Comparison of ENCODE assay signal across 24 cellular contexts in genomic region chr16:14092579-14092978, GRCh38. TPM values are rescaled to one million over a fixed set of nuclear protein-coding genes. Genes with fewer than 3 reads are reported as not detected.
A peak's percentile ranks its signal among the peaks of the same experiment; 100 is the strongest.
DNase-seq lines count a peak whose midpoint lies in the region; ATAC-seq and TF ChIP-seq lines count a peak whose summit lies in the region.
"Had no signal": no experiment of that assay in that cellular context is flagged by ENCODE, and none has a peak within 500 bp of the region (broad histone marks: within the 10 kb centered on the region; RNA-seq: fewer than 3 reads in every experiment).

No MANE protein-coding gene starts in this region.

- peaks cover 10% of the 10 kb centered on the region for H3K36me3 Mint-ChIP-seq in mesothelial cell of epicardium

- DNase-seq in esophagus muscularis mucosa (ENCODE audit: extremely low spot score), result no peak
- no peak for DNase-seq in mesothelial cell of epicardium (ENCODE audit: low spot score in 2 of 2, unreplicated experiment in 2 of 2)
- DNase-seq in thyroid gland, result no peak
- DNase-seq in activated CD4-positive, alpha-beta T cell treated with anti-CD3 and anti-CD28 coated beads for 4 hours, result no peak
- DNase-seq in NCI-H1105 (lab: John Stamatoyannopoulos, UW), result no peak
- no peak for DNase-seq in activated CD4-positive, CD25-positive, alpha-beta regulatory T cell (lab: John Stamatoyannopoulos, UW)
- DNase-seq: DMS53, EL, GF-D8, GM23248, MV-4-11, NCI-H1694, NCI-H2081, NCI-H2171, NCI-H524 treated with DMSO at 0.1 percent for 48 hours, NCI-H82, Peyer's patch had no signal

- ATAC-seq in GM18861 (IDR thresholded peaks at IDR 0.05; ENCODE audit: unreplicated experiment), result no peak
- ATAC-seq: A549 had no signal

- H3K27ac ChIP-seq in VCaP, result peak overlapping the region; percentile 95
- peak overlapping the region; percentile 53 to 72 (median 68) for H3K27ac ChIP-seq in esophagus muscularis mucosa (replicated peaks in 1 of 4)
- H3K27ac ChIP-seq in thyroid gland, result peak overlapping the region in 2 of 3 donors; percentile 54 to 57
- H3K27ac ChIP-seq: GM23248, KMS-11, Peyer's patch had no signal

- no peak for TF ChIP-seq CTCF in VCaP (conservative IDR thresholded peaks at IDR 0.05)
- TF ChIP-seq CTCF in esophagus muscularis mucosa (IDR thresholded peaks at IDR 0.05), result no peak
- no peak for TF ChIP-seq CTCF in mesothelial cell of epicardium (IDR thresholded peaks at IDR 0.05; ENCODE audit: unreplicated experiment)
- no peak for TF ChIP-seq CTCF in thyroid gland (IDR thresholded peaks at IDR 0.05)

- H3K27me3 Mint-ChIP-seq in mesothelial cell of epicardium (ENCODE audit: low read depth), result no peaks in the 10 kb centered on the region
- H3K27me3 Mint-ChIP-seq: B cell had no signal

- no peak for TF ChIP-seq POLR2A in esophagus muscularis mucosa (IDR thresholded peaks at IDR 0.05; ENCODE audit: low read depth)
- no peak for TF ChIP-seq POLR2A in thyroid gland (IDR thresholded peaks at IDR 0.05)

- no peak overlapping the region for H3K4me3 Mint-ChIP-seq in mesothelial cell of epicardium
- H3K4me3 Mint-ChIP-seq: B cell, CD14-positive monocyte had no signal

- H3K4me1 ChIP-seq in esophagus muscularis mucosa (peaks cover 52 to 98% (median 91%) of the 10 kb centered on the region in 4 donors), thyroid gland (peaks cover 65 to 73% of the 10 kb centered on the region in 2 donors)

- no peaks in the 10 kb centered on the region for H3K9me3 Mint-ChIP-seq in mesothelial cell of epicardium

- H3K27me3 ChIP-seq in esophagus muscularis mucosa (no peaks in the 10 kb centered on the region), thyroid gland (no peaks in the 10 kb centered on the region)
- H3K27me3 ChIP-seq: Peyer's patch had no signal

- peaks cover 50% of the 10 kb centered on the region for H3K4me1 Mint-ChIP-seq in mesothelial cell of epicardium

- intact Hi-C loops in esophagus muscularis mucosa (cut with DNase I) (no loop called here), thyroid gland (cut with DNase I) (no loop called here)

- peak overlapping the region; percentile 70 for H3K27ac Mint-ChIP-seq in mesothelial cell of epicardium
- H3K27ac Mint-ChIP-seq: B cell had no signal

- H3K4me3 ChIP-seq in esophagus muscularis mucosa (no peak overlapping the region), thyroid gland (replicated peaks in 1 of 3) (no peak overlapping the region)
- H3K4me3 ChIP-seq: A549, GM23248, HAP-1, Peyer's patch had no signal

- H3K9me3 ChIP-seq in esophagus muscularis mucosa (no peaks in the 10 kb centered on the region), thyroid gland (no peaks in the 10 kb centered on the region)
- H3K9me3 ChIP-seq: HAP-1, Peyer's patch had no signal

- TF ChIP-seq EP300 in esophagus muscularis mucosa (IDR thresholded peaks at IDR 0.05), result no peak

- no peaks in the 10 kb centered on the region for H3K36me3 ChIP-seq in esophagus muscularis mucosa
- H3K36me3 ChIP-seq in thyroid gland, result no peaks in the 10 kb centered on the region
- H3K36me3 ChIP-seq: HAP-1, Peyer's patch had no signal

RNA-seq across cellular contexts. Expression of gene MRTFB, which starts 21.5 kb away (rescaled TPM):
- total RNA-seq in esophagus muscularis mucosa (10 to 100 TPM; 36.3 to 63.6 (median 48.2) TPM), mesothelial cell of epicardium (74.7 to 77.5 TPM (median 75.6 TPM) in 3 replicates), thyroid gland (100 to 1,000 TPM in 1 of 4 donors, 10 to 100 TPM in 3; 51.2 to 131 (median 74.0) TPM)
